7 cellular contexts compared by ENCODE assay signal in the genomic region with DNA sequence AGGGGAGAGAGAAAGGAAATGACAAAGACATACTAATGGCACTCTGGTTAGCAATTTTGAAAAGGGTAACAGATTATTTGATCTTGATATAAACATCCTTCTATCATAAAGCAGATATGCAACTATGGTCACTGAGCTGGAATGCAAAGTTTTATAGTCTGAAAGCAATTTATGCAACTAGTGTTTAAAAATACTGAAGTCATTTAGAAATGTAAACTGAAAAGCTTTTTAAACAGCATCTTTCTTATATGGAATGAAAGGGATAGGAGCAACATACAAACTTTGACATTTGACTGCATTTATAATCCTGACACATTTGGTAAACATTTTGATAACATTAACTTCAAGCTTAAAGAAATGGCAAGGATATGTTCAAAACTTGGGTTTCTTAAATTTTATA. TPM values are rescaled to one million over a fixed set of nuclear protein-coding genes. Genes with fewer than 3 reads are reported as not detected.
"Had no signal": no experiment of that assay in that cellular context is flagged by ENCODE, and none has a peak within 500 bp of the region (broad histone marks: within the 10 kb centered on the region; RNA-seq: fewer than 3 reads in every experiment).

No MANE protein-coding gene starts in this region.

- H3K4me1 Mint-ChIP-seq: GM23338, IgD-negative memory B cell had no signal

- H3K4me3 ChIP-seq: GM23338, HAP-1 had no signal

- H3K36me3 ChIP-seq: HAP-1 had no signal

- H3K4me1 ChIP-seq: HAP-1 had no signal

- H3K27me3 Mint-ChIP-seq: IgD-negative memory B cell had no signal

- H3K4me3 Mint-ChIP-seq: GM23338, IgD-negative memory B cell had no signal

- H3K36me3 Mint-ChIP-seq: IgD-negative memory B cell had no signal

- H3K9me3 Mint-ChIP-seq: GM23338 had no signal

- H2AFZ ChIP-seq: GM23338 had no signal

- H3K9me3 ChIP-seq: HAP-1 had no signal

- DNase-seq: H7, KBM-7 had no signal

- H3K27ac ChIP-seq: HL-60, KMS-11 had no signal

- H3K4me2 ChIP-seq: GM23338, KMS-11 had no signal

- ATAC-seq: GM23338 had no signal

- H3K9ac ChIP-seq: KMS-11 had no signal

- H3K27ac Mint-ChIP-seq: GM23338, IgD-negative memory B cell had no signal

RNA-seq across cellular contexts. Expression of a gene that starts 28.7 kb away (rescaled TPM):
- polyA plus RNA-seq: IgD-negative memory B cell had no signal
